In the genomic region with DNA sequence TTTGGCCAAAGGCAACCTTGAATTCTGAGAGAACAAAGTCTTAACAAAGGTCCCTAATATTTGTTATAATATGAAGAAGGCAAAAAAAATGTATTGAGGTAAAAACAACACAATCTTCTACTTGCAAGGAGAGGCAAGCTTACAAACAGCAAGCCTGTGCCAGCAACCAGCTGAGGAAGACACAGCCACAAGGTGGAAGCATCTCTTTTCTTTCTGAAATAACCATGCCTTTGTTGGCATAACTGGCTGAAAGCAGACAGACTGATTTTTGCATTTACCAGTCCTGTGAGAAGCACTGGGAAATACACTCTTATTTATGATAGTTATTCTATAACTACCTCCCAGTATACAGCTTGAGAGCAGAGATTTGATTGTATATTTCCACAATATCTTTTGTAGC, we compare ENCODE assay signal across 2 cellular contexts.
A peak's percentile ranks its signal among the peaks of the same experiment; 100 is the strongest.
TF ChIP-seq lines count a peak whose summit lies in the region.

No MANE protein-coding gene starts in this region.

TF ChIP-seq in GM23338, 12 proteins besides CTCF, POLR2A, EP300 and RAD21:
- TF ChIP-seq ZNF114 (CRISPR knock-in tag; IDR thresholded peaks at IDR 0.05) (no peak), CREB1 (CRISPR knock-in tag; IDR thresholded peaks at IDR 0.05; ENCODE audit: low read depth) (no peak), EZH2phosphoT487 (IDR thresholded peaks at IDR 0.05; ENCODE audit: unreplicated experiment) (no peak), POLR2AphosphoS5 (IDR thresholded peaks at IDR 0.05; ENCODE audit: low read depth) (no peak), STAT1 (IDR thresholded peaks at IDR 0.05; ENCODE audit: unreplicated experiment) (no peak), NANOG (IDR thresholded peaks at IDR 0.05; ENCODE audit: borderline replicate concordance) (no peak), JUNB (IDR thresholded peaks at IDR 0.05; ENCODE audit: unreplicated experiment) (no peak), ZNF331 (CRISPR knock-in tag; IDR thresholded peaks at IDR 0.05; ENCODE audit: low read depth) (no peak)
- TF ChIP-seq, protein P1, sequence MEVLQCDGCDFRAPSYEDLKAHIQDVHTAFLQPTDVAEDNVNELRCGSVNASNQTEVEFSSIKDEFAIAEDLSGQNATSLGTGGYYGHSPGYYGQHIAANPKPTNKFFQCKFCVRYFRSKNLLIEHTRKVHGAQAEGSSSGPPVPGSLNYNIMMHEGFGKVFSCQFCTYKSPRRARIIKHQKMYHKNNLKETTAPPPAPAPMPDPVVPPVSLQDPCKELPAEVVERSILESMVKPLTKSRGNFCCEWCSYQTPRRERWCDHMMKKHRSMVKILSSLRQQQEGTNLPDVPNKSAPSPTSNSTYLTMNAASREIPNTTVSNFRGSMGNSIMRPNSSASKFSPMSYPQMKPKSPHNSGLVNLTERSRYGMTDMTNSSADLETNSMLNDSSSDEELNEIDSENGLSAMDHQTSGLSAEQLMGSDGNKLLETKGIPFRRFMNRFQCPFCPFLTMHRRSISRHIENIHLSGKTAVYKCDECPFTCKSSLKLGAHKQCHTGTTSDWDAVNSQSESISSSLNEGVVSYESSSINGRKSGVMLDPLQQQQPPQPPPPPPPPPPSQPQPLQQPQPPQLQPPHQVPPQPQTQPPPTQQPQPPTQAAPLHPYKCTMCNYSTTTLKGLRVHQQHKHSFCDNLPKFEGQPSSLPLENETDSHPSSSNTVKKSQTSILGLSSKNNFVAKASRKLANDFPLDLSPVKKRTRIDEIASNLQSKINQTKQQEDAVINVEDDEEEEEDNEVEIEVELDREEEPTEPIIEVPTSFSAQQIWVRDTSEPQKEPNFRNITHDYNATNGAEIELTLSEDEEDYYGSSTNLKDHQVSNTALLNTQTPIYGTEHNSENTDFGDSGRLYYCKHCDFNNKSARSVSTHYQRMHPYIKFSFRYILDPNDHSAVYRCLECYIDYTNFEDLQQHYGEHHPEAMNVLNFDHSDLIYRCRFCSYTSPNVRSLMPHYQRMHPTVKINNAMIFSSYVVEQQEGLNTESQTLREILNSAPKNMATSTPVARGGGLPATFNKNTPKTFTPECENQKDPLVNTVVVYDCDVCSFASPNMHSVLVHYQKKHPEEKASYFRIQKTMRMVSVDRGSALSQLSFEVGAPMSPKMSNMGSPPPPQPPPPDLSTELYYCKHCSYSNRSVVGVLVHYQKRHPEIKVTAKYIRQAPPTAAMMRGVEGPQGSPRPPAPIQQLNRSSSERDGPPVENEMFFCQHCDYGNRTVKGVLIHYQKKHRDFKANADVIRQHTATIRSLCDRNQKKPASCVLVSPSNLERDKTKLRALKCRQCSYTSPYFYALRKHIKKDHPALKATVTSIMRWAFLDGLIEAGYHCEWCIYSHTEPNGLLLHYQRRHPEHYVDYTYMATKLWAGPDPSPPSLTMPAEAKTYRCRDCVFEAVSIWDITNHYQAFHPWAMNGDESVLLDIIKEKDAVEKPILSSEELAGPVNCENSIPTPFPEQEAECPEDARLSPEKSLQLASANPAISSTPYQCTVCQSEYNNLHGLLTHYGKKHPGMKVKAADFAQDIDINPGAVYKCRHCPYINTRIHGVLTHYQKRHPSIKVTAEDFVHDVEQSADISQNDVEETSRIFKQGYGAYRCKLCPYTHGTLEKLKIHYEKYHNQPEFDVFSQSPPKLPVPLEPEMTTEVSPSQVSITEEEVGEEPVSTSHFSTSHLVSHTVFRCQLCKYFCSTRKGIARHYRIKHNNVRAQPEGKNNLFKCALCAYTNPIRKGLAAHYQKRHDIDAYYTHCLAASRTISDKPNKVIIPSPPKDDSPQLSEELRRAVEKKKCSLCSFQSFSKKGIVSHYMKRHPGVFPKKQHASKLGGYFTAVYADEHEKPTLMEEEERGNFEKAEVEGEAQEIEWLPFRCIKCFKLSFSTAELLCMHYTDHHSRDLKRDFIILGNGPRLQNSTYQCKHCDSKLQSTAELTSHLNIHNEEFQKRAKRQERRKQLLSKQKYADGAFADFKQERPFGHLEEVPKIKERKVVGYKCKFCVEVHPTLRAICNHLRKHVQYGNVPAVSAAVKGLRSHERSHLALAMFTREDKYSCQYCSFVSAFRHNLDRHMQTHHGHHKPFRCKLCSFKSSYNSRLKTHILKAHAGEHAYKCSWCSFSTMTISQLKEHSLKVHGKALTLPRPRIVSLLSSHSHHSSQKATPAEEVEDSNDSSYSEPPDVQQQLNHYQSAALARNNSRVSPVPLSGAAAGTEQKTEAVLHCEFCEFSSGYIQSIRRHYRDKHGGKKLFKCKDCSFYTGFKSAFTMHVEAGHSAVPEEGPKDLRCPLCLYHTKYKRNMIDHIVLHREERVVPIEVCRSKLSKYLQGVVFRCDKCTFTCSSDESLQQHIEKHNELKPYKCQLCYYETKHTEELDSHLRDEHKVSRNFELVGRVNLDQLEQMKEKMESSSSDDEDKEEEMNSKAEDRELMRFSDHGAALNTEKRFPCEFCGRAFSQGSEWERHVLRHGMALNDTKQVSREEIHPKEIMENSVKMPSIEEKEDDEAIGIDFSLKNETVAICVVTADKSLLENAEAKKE (CRISPR knock-in tag; IDR thresholded peaks at IDR 0.05): no peak
- TF ChIP-seq, protein P2, sequence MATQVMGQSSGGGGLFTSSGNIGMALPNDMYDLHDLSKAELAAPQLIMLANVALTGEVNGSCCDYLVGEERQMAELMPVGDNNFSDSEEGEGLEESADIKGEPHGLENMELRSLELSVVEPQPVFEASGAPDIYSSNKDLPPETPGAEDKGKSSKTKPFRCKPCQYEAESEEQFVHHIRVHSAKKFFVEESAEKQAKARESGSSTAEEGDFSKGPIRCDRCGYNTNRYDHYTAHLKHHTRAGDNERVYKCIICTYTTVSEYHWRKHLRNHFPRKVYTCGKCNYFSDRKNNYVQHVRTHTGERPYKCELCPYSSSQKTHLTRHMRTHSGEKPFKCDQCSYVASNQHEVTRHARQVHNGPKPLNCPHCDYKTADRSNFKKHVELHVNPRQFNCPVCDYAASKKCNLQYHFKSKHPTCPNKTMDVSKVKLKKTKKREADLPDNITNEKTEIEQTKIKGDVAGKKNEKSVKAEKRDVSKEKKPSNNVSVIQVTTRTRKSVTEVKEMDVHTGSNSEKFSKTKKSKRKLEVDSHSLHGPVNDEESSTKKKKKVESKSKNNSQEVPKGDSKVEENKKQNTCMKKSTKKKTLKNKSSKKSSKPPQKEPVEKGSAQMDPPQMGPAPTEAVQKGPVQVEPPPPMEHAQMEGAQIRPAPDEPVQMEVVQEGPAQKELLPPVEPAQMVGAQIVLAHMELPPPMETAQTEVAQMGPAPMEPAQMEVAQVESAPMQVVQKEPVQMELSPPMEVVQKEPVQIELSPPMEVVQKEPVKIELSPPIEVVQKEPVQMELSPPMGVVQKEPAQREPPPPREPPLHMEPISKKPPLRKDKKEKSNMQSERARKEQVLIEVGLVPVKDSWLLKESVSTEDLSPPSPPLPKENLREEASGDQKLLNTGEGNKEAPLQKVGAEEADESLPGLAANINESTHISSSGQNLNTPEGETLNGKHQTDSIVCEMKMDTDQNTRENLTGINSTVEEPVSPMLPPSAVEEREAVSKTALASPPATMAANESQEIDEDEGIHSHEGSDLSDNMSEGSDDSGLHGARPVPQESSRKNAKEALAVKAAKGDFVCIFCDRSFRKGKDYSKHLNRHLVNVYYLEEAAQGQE (IDR thresholded peaks at IDR 0.05; ENCODE audit: unreplicated experiment): no peak
TF ChIP-seq in GM23338: peak in this region for 0.

TF ChIP-seq in SK-N-SH, 30 proteins besides CTCF, POLR2A, EP300 and RAD21:
- no peak for TF ChIP-seq RFX5 (IDR thresholded peaks at IDR 0.05; ENCODE audit: low read length)
- TF ChIP-seq SMC3 (IDR thresholded peaks at IDR 0.05; ENCODE audit: low read depth, low read length): peak; percentile 55
